22 cellular contexts compared by ENCODE assay signal in the genomic region with DNA sequence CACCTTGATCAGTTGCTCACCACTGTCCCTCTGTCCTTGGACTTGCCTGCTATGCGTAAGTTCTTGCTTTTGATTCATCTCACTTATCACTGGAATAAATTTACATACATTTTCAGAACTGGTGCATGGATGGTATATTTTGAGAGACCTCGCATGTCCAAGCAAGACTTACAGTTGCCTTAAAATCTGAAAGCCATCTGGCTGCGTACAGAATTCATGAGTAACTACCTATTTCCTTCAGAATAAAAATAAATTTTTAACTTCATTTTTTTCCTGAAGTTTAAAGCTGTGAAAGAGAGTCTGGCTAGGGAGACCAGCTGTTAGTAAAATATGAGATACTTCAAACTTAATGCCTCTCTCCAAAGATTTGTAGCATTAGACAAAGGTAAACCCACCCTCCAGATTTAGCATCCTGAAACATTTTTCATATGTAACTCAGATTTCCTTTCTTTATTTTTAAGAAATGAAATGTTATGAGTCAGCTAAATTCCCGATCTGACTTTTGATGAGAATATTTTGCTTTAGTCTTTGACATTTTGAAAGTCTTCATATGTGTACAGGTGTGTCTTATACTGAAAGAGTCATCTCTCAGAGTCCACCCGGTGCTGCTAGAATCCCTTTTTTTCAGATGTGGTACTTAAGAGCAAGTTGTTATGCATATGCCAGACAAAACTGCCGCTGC.
"Had no signal": no experiment of that assay in that cellular context is flagged by ENCODE, and none has a peak within 500 bp of the region (broad histone marks: within the 10 kb centered on the region; RNA-seq: fewer than 3 reads in every experiment).

No MANE protein-coding gene starts in this region.

- H3K4me3 ChIP-seq: left lung, lower lobe of right lung, mucosa of descending colon, ovary, right atrium auricular region, skin epidermis, tibial nerve, uterus had no signal

- DNase-seq: kidney; left colon; left lung; lower lobe of right lung; mammary epithelial cell; mesenchymal stem cell; mucosa of descending colon; naive thymus-derived CD4-positive, alpha-beta T cell; ovary; stimulated activated CD4-positive, alpha-beta T cell treated with anti-CD3 and anti-CD28 coated beads, Interleukin-12 subunit alpha, Interleukin-12 subunit beta, amount 100 ng/mL, for 4 hours; stimulated activated CD4-positive, alpha-beta T cell treated with anti-CD3 and anti-CD28 coated beads, Interleukin-15, amount 100 ng/mL, for 24 hours; stimulated activated CD4-positive, alpha-beta T cell treated with anti-CD3 and anti-CD28 coated beads, Interleukin-2, amount 100 ng/mL, for 24 hours; stimulated activated CD4-positive, alpha-beta T cell treated with anti-CD3 and anti-CD28 coated beads, Interleukin-4, amount 100 ng/mL, for 24 hours; stimulated activated naive CD4-positive, alpha-beta T cell; uterus had no signal

- H3K27ac ChIP-seq: left lung, lower lobe of right lung, ovary, right atrium auricular region, skin epidermis, tibial nerve, uterus had no signal

- H3K27me3 ChIP-seq: left lung, ovary, right atrium auricular region, tibial nerve, uterus had no signal

- FAIRE-seq: islet of Langerhans, kidney had no signal

- H3K36me3 ChIP-seq: left lung, lower lobe of right lung, ovary, right atrium auricular region, tibial nerve, uterus had no signal

- H3K4me1 ChIP-seq: left lung, lower lobe of right lung, right atrium auricular region, tibial nerve, uterus had no signal

- H3K9me3 ChIP-seq: uterus had no signal

- ATAC-seq: left colon; left lung; lower lobe of right lung; mucosa of descending colon; naive thymus-derived CD4-positive, alpha-beta T cell; natural killer cell treated with Interleukin-12 subunit alpha and Interleukin-12 subunit beta and Interleukin-15 and Interleukin-18, amount 100 ng/mL, for 72 hours; sciatic nerve; stimulated activated effector memory CD8-positive, alpha-beta T cell treated with anti-CD3 and anti-CD28 coated beads, Interleukin-12 subunit alpha, Interleukin-12 subunit beta, amount 100 ng/mL, for 72 hours had no signal
